8 cellular contexts compared by ENCODE assay signal in genomic region chr22:22721681-22722309, GRCh38.
DNase-seq lines count a peak whose midpoint lies in the region; ATAC-seq and TF ChIP-seq lines count a peak whose summit lies in the region.
"Had no signal": no experiment of that assay in that cellular context is flagged by ENCODE, and none has a peak within 500 bp of the region (broad histone marks: within the 10 kb centered on the region; RNA-seq: fewer than 3 reads in every experiment).

No MANE protein-coding gene starts in this region.

- H3K27ac Mint-ChIP-seq in IgD-negative memory B cell = peak overlapping the region in 2 of 3 donors; percentile 92 to 96
- no peak overlapping the region for H3K27ac Mint-ChIP-seq in activated T-cell treated with anti-CD3 and anti-CD28 coated beads, Interleukin-2, amount 50 U/mL, for 24 hours
- H3K27ac Mint-ChIP-seq in stimulated activated memory B cell treated with anti-CD40 and anti-IgM and Interleukin-4, amounts not matched to agents 10 μg/mL and 1 μg/mL and 100 μg/mL, for 72 hours = peak overlapping the region; percentile 86
- no peak overlapping the region for H3K27ac Mint-ChIP-seq in endodermal cell

- no peak overlapping the region for H3K4me3 ChIP-seq in endodermal cell (ENCODE audit: low read length)

- H3K4me3 Mint-ChIP-seq in IgD-negative memory B cell (peak overlapping the region in 2 of 4 donors; percentile 28 to 90), endodermal cell (no peak overlapping the region)
- no peak overlapping the region for H3K4me3 Mint-ChIP-seq in activated T-cell treated with anti-CD3 and anti-CD28 coated beads, Interleukin-2, amount 50 U/mL, for 24 hours
- H3K4me3 Mint-ChIP-seq in stimulated activated memory B cell treated with anti-CD40 and anti-IgM and Interleukin-4, amounts not matched to agents 10 μg/mL and 1 μg/mL and 100 μg/mL, for 72 hours = no peak overlapping the region

- no peaks in the 10 kb centered on the region for H3K27me3 Mint-ChIP-seq in IgD-negative memory B cell
- H3K27me3 Mint-ChIP-seq in activated T-cell treated with anti-CD3 and anti-CD28 coated beads, Interleukin-2, amount 50 U/mL, for 24 hours = no peaks in the 10 kb centered on the region
- H3K27me3 Mint-ChIP-seq in stimulated activated memory B cell treated with anti-CD40 and anti-IgM and Interleukin-4, amounts not matched to agents 10 μg/mL and 1 μg/mL and 100 μg/mL, for 72 hours = no peaks in the 10 kb centered on the region
- peaks cover 88% of the 10 kb centered on the region for H3K27me3 Mint-ChIP-seq in endodermal cell (ENCODE audit: insufficient read depth)

- H3K36me3 ChIP-seq in endodermal cell (ENCODE audit: control insufficient read depth, insufficient read depth, low read length) = no peaks in the 10 kb centered on the region

- H3K36me3 Mint-ChIP-seq in IgD-negative memory B cell = no peaks in the 10 kb centered on the region
- H3K36me3 Mint-ChIP-seq in activated T-cell treated with anti-CD3 and anti-CD28 coated beads, Interleukin-2, amount 50 U/mL, for 24 hours (ENCODE audit: low read depth) = no peaks in the 10 kb centered on the region
- H3K36me3 Mint-ChIP-seq in stimulated activated memory B cell treated with anti-CD40 and anti-IgM and Interleukin-4, amounts not matched to agents 10 μg/mL and 1 μg/mL and 100 μg/mL, for 72 hours = no peaks in the 10 kb centered on the region
- H3K36me3 Mint-ChIP-seq in endodermal cell (ENCODE audit: low read depth) = no peaks in the 10 kb centered on the region

- 73 to 78% methylated on average over 4 to 5 of the region's 5 CpGs for whole genome bisulfite sequencing in endodermal cell (ENCODE audit: insufficient coverage in 1 of 2, insufficient read length in 1 of 2), 2 experiments

- peak; percentile 72 for DNase-seq in activated T-cell treated with anti-CD3 and anti-CD28 coated beads, Interleukin-2, amount 50 U/mL, for 24 hours
- DNase-seq in kidney glomerular epithelial cell (lab: John Stamatoyannopoulos, UW) (peak; percentile 86), endodermal cell (no peak), cerebellar cortex (ENCODE audit: low spot score) (no peak), SHP77 (lab: John Stamatoyannopoulos, UW) (no peak)

- H3K9me3 Mint-ChIP-seq in IgD-negative memory B cell (no peaks in the 10 kb centered on the region), endodermal cell (no peaks in the 10 kb centered on the region)
- no peaks in the 10 kb centered on the region for H3K9me3 Mint-ChIP-seq in activated T-cell treated with anti-CD3 and anti-CD28 coated beads, Interleukin-2, amount 50 U/mL, for 24 hours
- no peaks in the 10 kb centered on the region for H3K9me3 Mint-ChIP-seq in stimulated activated memory B cell treated with anti-CD40 and anti-IgM and Interleukin-4, amounts not matched to agents 10 μg/mL and 1 μg/mL and 100 μg/mL, for 72 hours

- H3K4me1 Mint-ChIP-seq in IgD-negative memory B cell = peaks cover 26 to 41% (median 39%) of the 10 kb centered on the region in 3 donors
- peaks cover 36% of the 10 kb centered on the region for H3K4me1 Mint-ChIP-seq in activated T-cell treated with anti-CD3 and anti-CD28 coated beads, Interleukin-2, amount 50 U/mL, for 24 hours (ENCODE audit: low read depth)
- peaks cover 57% of the 10 kb centered on the region for H3K4me1 Mint-ChIP-seq in stimulated activated memory B cell treated with anti-CD40 and anti-IgM and Interleukin-4, amounts not matched to agents 10 μg/mL and 1 μg/mL and 100 μg/mL, for 72 hours
- H3K4me1 Mint-ChIP-seq in endodermal cell = no peaks in the 10 kb centered on the region

- H3K9ac ChIP-seq in endodermal cell (ENCODE audit: extremely low read depth, low read length, poor library complexity, severe bottlenecking) = no peak overlapping the region
- H3K9ac ChIP-seq: parathyroid adenoma had no signal

- TF ChIP-seq CTCF in endodermal cell (conservative IDR thresholded peaks at IDR 0.05) = no peak

- no peaks in the 10 kb centered on the region for H3K4me1 ChIP-seq in endodermal cell (ENCODE audit: control insufficient read depth, insufficient read depth, low read length)
- H3K4me1 ChIP-seq: parathyroid adenoma had no signal

- H3K27ac ChIP-seq in endodermal cell (ENCODE audit: low read depth, low read length) = no peak overlapping the region
- H3K27ac ChIP-seq: parathyroid adenoma had no signal

- peaks cover 77% of the 10 kb centered on the region for H3K27me3 ChIP-seq in endodermal cell (ENCODE audit: control insufficient read depth, insufficient read depth, low read length, poor library complexity, severe bottlenecking)

- H3K9me3 ChIP-seq in endodermal cell (ENCODE audit: control insufficient read depth, low read length) = no peaks in the 10 kb centered on the region

- peak; percentile 74 for ATAC-seq in stimulated activated memory B cell treated with anti-CD40 and anti-IgM and Interleukin-4, amounts not matched to agents 10 μg/mL and 1 μg/mL and 100 μg/mL, for 72 hours

Comparison
In these comparisons a context has a peak if more than half of its experiments do, and no peak if none do; other contexts are left out.
1. H3K27ac Mint-ChIP-seq: peak in IgD-negative memory B cell (2 of 3) and stimulated activated memory B cell treated with anti-CD40 and anti-IgM and Interleukin-4, amounts not matched to agents 10 μg/mL and 1 μg/mL and 100 μg/mL, for 72 hours (single experiment); none in activated T-cell treated with anti-CD3 and anti-CD28 coated beads, Interleukin-2, amount 50 U/mL, for 24 hours (single experiment) and endodermal cell (single experiment).
2. DNase-seq: peak in activated T-cell treated with anti-CD3 and anti-CD28 coated beads, Interleukin-2, amount 50 U/mL, for 24 hours (single experiment) and kidney glomerular epithelial cell (single experiment); none in endodermal cell (single experiment), cerebellar cortex (single experiment) and SHP77 (0 of 2).